Comparison of ENCODE assay signal across 11 cellular contexts in genomic region chr7:76586585-76587315, GRCh38. TPM values are rescaled to one million over a fixed set of nuclear protein-coding genes. Genes with fewer than 3 reads are reported as not detected.
DNase-seq lines count a peak whose midpoint lies in the region; ATAC-seq and TF ChIP-seq lines count a peak whose summit lies in the region.
"Not testable (repeated sequence)": the region's sequence is repeated elsewhere in the genome, so short reads cannot be mapped to it uniquely, and the experiment has no call there.
"Had no signal": no experiment of that assay in that cellular context is flagged by ENCODE, and none has a peak within 500 bp of the region (broad histone marks: within the 10 kb centered on the region; RNA-seq: fewer than 3 reads in every experiment).

No MANE protein-coding gene starts in this region.

- H3K36me3 Mint-ChIP-seq in CD4-positive, alpha-beta T cell (ENCODE audit: low read depth); activated naive CD8-positive, alpha-beta T cell: not testable (repeated sequence)

- H3K4me1 ChIP-seq in HEK293 (ENCODE audit: control insufficient read depth, insufficient read depth, low read length): not testable (repeated sequence)
- peaks cover 35% of the 10 kb centered on the region for H3K4me1 ChIP-seq in RWPE2 (ENCODE audit: insufficient read depth, poor library complexity, severe bottlenecking)
- H3K4me1 ChIP-seq in skeletal muscle satellite cell (ENCODE audit: control insufficient read depth, insufficient read depth, low read length): peaks cover 44% of the 10 kb centered on the region

- peaks cover 57% of the 10 kb centered on the region for H3K4me1 Mint-ChIP-seq in CD4-positive, alpha-beta T cell (ENCODE audit: low read depth)
- H3K4me1 Mint-ChIP-seq in activated naive CD8-positive, alpha-beta T cell (ENCODE audit: low read depth): peaks cover 53% of the 10 kb centered on the region

- peak overlapping the region; percentile 11 for H3K4me2 ChIP-seq in skeletal muscle satellite cell (ENCODE audit: low read length)

- TF ChIP-seq CTCF in CD4-positive, alpha-beta T cell (IDR thresholded peaks at IDR 0.05); HEK293 (tag by site-specific recombination; IDR thresholded peaks at IDR 0.05); RWPE2 (IDR thresholded peaks at IDR 0.05; ENCODE audit: poor library complexity, severe bottlenecking): not testable (repeated sequence)

- not testable (repeated sequence) for H3K9me3 ChIP-seq in CD4-positive, alpha-beta T cell (ENCODE audit: control insufficient read depth, low read length); HEK293 (ENCODE audit: control insufficient read depth, insufficient read depth, low read depth, low read length); RWPE2 (ENCODE audit: severe bottlenecking); skeletal muscle satellite cell (replicated peaks; ENCODE audit: low read length)

- intact Hi-C loops in CD4-positive, alpha-beta T cell (cut with DNase I, micrococcal nuclease): not testable (repeated sequence)

- CTCF ChIA-PET in CD4-positive, alpha-beta T cell (lab: Charles Lee); HEK293 (lab: Yijun Ruan, JAX): not testable (repeated sequence)

- not testable (repeated sequence) for ATAC-seq in CD4-positive, alpha-beta T cell (ENCODE audit: poor library complexity); RWPE2 (ENCODE audit: low read depth)
- ATAC-seq in left lobe of liver: peak; percentile 9

- not testable (repeated sequence) for H3K36me3 ChIP-seq in HEK293 (ENCODE audit: control insufficient read depth in 2 of 2, insufficient read depth in 1 of 2, low read length in 2 of 2); RWPE2 (ENCODE audit: low read depth); skeletal muscle satellite cell (ENCODE audit: insufficient read depth, low read length)

- POLR2A ChIA-PET in CD4-positive, alpha-beta T cell (lab: Charles Lee); HEK293 (lab: Yijun Ruan, JAX): not testable (repeated sequence)

- not testable (repeated sequence) for H3K27me3 ChIP-seq in CD4-positive, alpha-beta T cell (ENCODE audit: control insufficient read depth, insufficient read depth, low read length); RWPE2 (ENCODE audit: insufficient read depth, poor library complexity, severe bottlenecking); skeletal muscle satellite cell (ENCODE audit: control insufficient read depth, insufficient read depth, low read length)

- H3K27me3 Mint-ChIP-seq in CD4-positive, alpha-beta T cell; activated naive CD8-positive, alpha-beta T cell: not testable (repeated sequence)

- not testable (repeated sequence) for H3K27ac ChIP-seq in CD4-positive, alpha-beta T cell (ENCODE audit: low read depth, low read length); HEK293 (ENCODE audit: extremely low read depth, low read depth, low read length)
- H3K27ac ChIP-seq in RWPE2 (ENCODE audit: poor library complexity, severe bottlenecking): peak overlapping the region; percentile 57

- H3K4me3 ChIP-seq in HEK293 (ENCODE audit: low read depth, low read length); RWPE2 (ENCODE audit: severe bottlenecking); skeletal muscle satellite cell (ENCODE audit: low read length): not testable (repeated sequence)

- not testable (repeated sequence) for H3K4me3 Mint-ChIP-seq in CD4-positive, alpha-beta T cell; activated naive CD8-positive, alpha-beta T cell

- H3K27ac Mint-ChIP-seq in CD4-positive, alpha-beta T cell: peak overlapping the region; percentile 42
- H3K27ac Mint-ChIP-seq in activated naive CD8-positive, alpha-beta T cell: peak overlapping the region; percentile 50

- not testable (repeated sequence) for H3K9ac ChIP-seq in skeletal muscle satellite cell (ENCODE audit: low read depth, low read length)

- not testable (repeated sequence) for DNase-seq in CD4-positive, alpha-beta T cell; RWPE2 (ENCODE audit: low spot score); left lobe of liver (ENCODE audit: low spot score)
- DNase-seq in NCI-H2029 treated with DMSO at 0.1 percent for 48 hours (lab: John Stamatoyannopoulos, UW) (peak; percentile 85), NCI-H748 (lab: John Stamatoyannopoulos, UW; ENCODE audit: unreplicated experiment) (peak; percentile 89)

- not testable (repeated sequence) for H3K9me3 Mint-ChIP-seq in CD4-positive, alpha-beta T cell; activated naive CD8-positive, alpha-beta T cell (ENCODE audit: low read depth)

TF ChIP-seq in HEK293, 187 proteins besides CTCF, POLR2A, EP300 and RAD21:
- TF ChIP-seq OSR2 (tag by site-specific recombination; IDR thresholded peaks at IDR 0.05): peak; percentile 51
- TF ChIP-seq ZEB2 (tag by site-specific recombination; IDR thresholded peaks at IDR 0.05): 0 out of 2 replicates have a peak, but pooled peaks have one; percentile 44
- peak; percentile 60; the same call in 1 of the 2 replicates for TF ChIP-seq MZF1 (tag by site-specific recombination; IDR thresholded peaks at IDR 0.05; ENCODE audit: borderline replicate concordance)
- peak; percentile 40 for TF ChIP-seq ZNF629 (tag by site-specific recombination; IDR thresholded peaks at IDR 0.05)
- TF ChIP-seq ZNF664 (tag by site-specific recombination; IDR thresholded peaks at IDR 0.05): peak; percentile 50; the same call in 1 of the 2 replicates
- 0 out of 2 replicates have a peak, but pooled peaks have one; percentile 7 for TF ChIP-seq GLIS1 (tag by site-specific recombination; IDR thresholded peaks at IDR 0.05)
- peak; percentile 44; the same call in 1 of the 2 replicates for TF ChIP-seq FEZF1 (tag by site-specific recombination; IDR thresholded peaks at IDR 0.05)
- TF ChIP-seq ZNF549 (tag by site-specific recombination; IDR thresholded peaks at IDR 0.05): peak; percentile 98
- peak; percentile 54; the same call in 1 of the 2 replicates for TF ChIP-seq ZNF692 (tag by site-specific recombination; IDR thresholded peaks at IDR 0.05)

RNA-seq across cellular contexts. Expression of gene POMZP3, which starts 40.3 kb away (rescaled TPM):
- total RNA-seq in CD4-positive, alpha-beta T cell: 10 to 100 TPM; 33.7 to 36.9 TPM
- total RNA-seq in left lobe of liver: 4.4 TPM
- total RNA-seq in skeletal muscle satellite cell (2012; rRNA removed): 5.1 and 6.6 TPM in 2 replicates

RNA-seq across cellular contexts. Expression of gene SPDYE16, which starts 43.7 kb away (rescaled TPM):
- total RNA-seq in CD4-positive, alpha-beta T cell: under 1 TPM in 1 of 2 experiments, not detected in 1; 0.53 TPM
- total RNA-seq in left lobe of liver: 0.13 TPM
- not detected in 2 replicates for total RNA-seq in skeletal muscle satellite cell (2012; rRNA removed)
- total RNA-seq: A172, H4, RPMI7951 had no signal
